Comparison of ENCODE assay signal across 8 cellular contexts in genomic region chr1:33327587-33328325, GRCh38. TPM values are rescaled to one million over a fixed set of nuclear protein-coding genes. Genes with fewer than 3 reads are reported as not detected.
DNase-seq lines count a peak whose midpoint lies in the region; ATAC-seq and TF ChIP-seq lines count a peak whose summit lies in the region.
"Had no signal": no experiment of that assay in that cellular context is flagged by ENCODE, and none has a peak within 500 bp of the region (broad histone marks: within the 10 kb centered on the region; RNA-seq: fewer than 3 reads in every experiment).

No MANE protein-coding gene starts in this region.

- CTCF ChIA-PET in activated CD4-positive, alpha-beta memory T cell treated with anti-CD3 and anti-CD28 coated beads for 36 hours (lab: Charles Lee), result no interaction called here

- POLR2A ChIA-PET in activated CD4-positive, alpha-beta memory T cell treated with anti-CD3 and anti-CD28 coated beads for 36 hours (lab: Charles Lee), result no interaction called here

- peaks cover 90% of the 10 kb centered on the region for H3K36me3 ChIP-seq in SJCRH30

- H3K4me1 Mint-ChIP-seq in HFFc6 (ENCODE audit: low read depth), result peaks cover 62% of the 10 kb centered on the region
- no peaks in the 10 kb centered on the region for H3K4me1 Mint-ChIP-seq in stimulated activated effector memory CD8-positive, alpha-beta T cell treated with anti-CD3 and anti-CD28 coated beads, Interleukin-12 subunit alpha, Interleukin-12 subunit beta, amount 100 ng/mL, for 72 hours
- H3K4me1 Mint-ChIP-seq in activated CD4-positive, alpha-beta memory T cell treated with anti-CD3 and anti-CD28 coated beads for 36 hours (ENCODE audit: low read depth), result no peaks in the 10 kb centered on the region

- H3K27ac ChIP-seq in SJCRH30, result no peak overlapping the region

- H3K9me3 Mint-ChIP-seq in HFFc6, result no peaks in the 10 kb centered on the region
- no peaks in the 10 kb centered on the region for H3K9me3 Mint-ChIP-seq in stimulated activated effector memory CD8-positive, alpha-beta T cell treated with anti-CD3 and anti-CD28 coated beads, Interleukin-12 subunit alpha, Interleukin-12 subunit beta, amount 100 ng/mL, for 72 hours
- no peaks in the 10 kb centered on the region for H3K9me3 Mint-ChIP-seq in activated CD4-positive, alpha-beta memory T cell treated with anti-CD3 and anti-CD28 coated beads for 36 hours

- ATAC-seq in stimulated activated effector memory CD8-positive, alpha-beta T cell treated with anti-CD3 and anti-CD28 coated beads, Interleukin-12 subunit alpha, Interleukin-12 subunit beta, amount 100 ng/mL, for 72 hours, result peak; percentile 77
- ATAC-seq in HG02798 (IDR thresholded peaks at IDR 0.05; ENCODE audit: poor library complexity, unreplicated experiment), result no peak

- H3K4me3 ChIP-seq in SJCRH30, result no peak overlapping the region

- DNase-seq in HFFc6, result peak; percentile 99
- peak; percentile 46 to 58 for DNase-seq in SJCRH30
- peak in 35 of 42 donors; percentile 19 to 84 (median 59) for DNase-seq in head of caudate nucleus
- DNase-seq in stimulated activated effector memory CD8-positive, alpha-beta T cell treated with anti-CD3 and anti-CD28 coated beads, Interleukin-12 subunit alpha, Interleukin-12 subunit beta, amount 100 ng/mL, for 72 hours (ENCODE audit: low spot score in 2 of 2), result no peak
- no peak for DNase-seq in activated CD4-positive, alpha-beta memory T cell treated with anti-CD3 and anti-CD28 coated beads for 36 hours
- DNase-seq in foreskin melanocyte, result no peak

- no peaks in the 10 kb centered on the region for H3K9me3 ChIP-seq in SJCRH30 (replicated peaks)

- no peak for TF ChIP-seq CTCF in HFFc6 (IDR thresholded peaks at IDR 0.05)

- peak overlapping the region; percentile 82 for H3K27ac Mint-ChIP-seq in HFFc6
- H3K27ac Mint-ChIP-seq in stimulated activated effector memory CD8-positive, alpha-beta T cell treated with anti-CD3 and anti-CD28 coated beads, Interleukin-12 subunit alpha, Interleukin-12 subunit beta, amount 100 ng/mL, for 72 hours, result no peak overlapping the region
- H3K27ac Mint-ChIP-seq in activated CD4-positive, alpha-beta memory T cell treated with anti-CD3 and anti-CD28 coated beads for 36 hours, result no peak overlapping the region

- H3K27me3 Mint-ChIP-seq in HFFc6 (ENCODE audit: insufficient read depth), result no peaks in the 10 kb centered on the region; the same call in 1 of the 2 replicates
- no peaks in the 10 kb centered on the region for H3K27me3 Mint-ChIP-seq in activated CD4-positive, alpha-beta memory T cell treated with anti-CD3 and anti-CD28 coated beads for 36 hours

- H3K4me1 ChIP-seq in SJCRH30, result peaks cover 29% of the 10 kb centered on the region

- no peak overlapping the region for H3K4me3 Mint-ChIP-seq in HFFc6
- no peak overlapping the region for H3K4me3 Mint-ChIP-seq in stimulated activated effector memory CD8-positive, alpha-beta T cell treated with anti-CD3 and anti-CD28 coated beads, Interleukin-12 subunit alpha, Interleukin-12 subunit beta, amount 100 ng/mL, for 72 hours
- no peak overlapping the region for H3K4me3 Mint-ChIP-seq in activated CD4-positive, alpha-beta memory T cell treated with anti-CD3 and anti-CD28 coated beads for 36 hours

- intact Hi-C loops in head of caudate nucleus (cut with DNase I), result no loop called here
- intact Hi-C loops in activated CD4-positive, alpha-beta memory T cell treated with anti-CD3 and anti-CD28 coated beads for 36 hours (cut with micrococcal nuclease), result no loop called here

- H3K36me3 Mint-ChIP-seq in HFFc6 (ENCODE audit: low read depth), result peaks cover 48% of the 10 kb centered on the region
- peaks cover 96% of the 10 kb centered on the region for H3K36me3 Mint-ChIP-seq in stimulated activated effector memory CD8-positive, alpha-beta T cell treated with anti-CD3 and anti-CD28 coated beads, Interleukin-12 subunit alpha, Interleukin-12 subunit beta, amount 100 ng/mL, for 72 hours
- peaks cover 34% of the 10 kb centered on the region for H3K36me3 Mint-ChIP-seq in activated CD4-positive, alpha-beta memory T cell treated with anti-CD3 and anti-CD28 coated beads for 36 hours

- no peaks in the 10 kb centered on the region for H3K27me3 ChIP-seq in SJCRH30

RNA-seq across cellular contexts. Expression of gene A3GALT2, which starts 6.9 kb away (rescaled TPM):
- not detected for total RNA-seq in HFFc6 (2021; fragmentation: NEBNext Ultra II Directional; extraction: Animal tissue kit (Norgen Biotek cat#: 25700))
- total RNA-seq in SJCRH30 (2014; rRNA removed; shearing (Covaris generic)), result not detected in 2 replicates
- not detected for total RNA-seq in activated CD4-positive, alpha-beta memory T cell treated with anti-CD3 and anti-CD28 coated beads for 36 hours
- total RNA-seq: T-helper 2 cell treated with Interferon-gamma antibody and Interleukin-4, amounts not matched to agents 100 ng/mL and 5 ng/mL, for 36 hours had no signal

Comparison
In these comparisons a context has a peak if more than half of its experiments do, and no peak if none do; other contexts are left out.
1. DNase-seq: peak in HFFc6 (single experiment), SJCRH30 (2 of 2) and head of caudate nucleus (35 of 42); none in stimulated activated effector memory CD8-positive, alpha-beta T cell treated with anti-CD3 and anti-CD28 coated beads, Interleukin-12 subunit alpha, Interleukin-12 subunit beta, amount 100 ng/mL, for 72 hours (0 of 2), activated CD4-positive, alpha-beta memory T cell treated with anti-CD3 and anti-CD28 coated beads for 36 hours (single experiment) and foreskin melanocyte (single experiment).